ENCODE assay signal across 10 cellular contexts in the genomic region with DNA sequence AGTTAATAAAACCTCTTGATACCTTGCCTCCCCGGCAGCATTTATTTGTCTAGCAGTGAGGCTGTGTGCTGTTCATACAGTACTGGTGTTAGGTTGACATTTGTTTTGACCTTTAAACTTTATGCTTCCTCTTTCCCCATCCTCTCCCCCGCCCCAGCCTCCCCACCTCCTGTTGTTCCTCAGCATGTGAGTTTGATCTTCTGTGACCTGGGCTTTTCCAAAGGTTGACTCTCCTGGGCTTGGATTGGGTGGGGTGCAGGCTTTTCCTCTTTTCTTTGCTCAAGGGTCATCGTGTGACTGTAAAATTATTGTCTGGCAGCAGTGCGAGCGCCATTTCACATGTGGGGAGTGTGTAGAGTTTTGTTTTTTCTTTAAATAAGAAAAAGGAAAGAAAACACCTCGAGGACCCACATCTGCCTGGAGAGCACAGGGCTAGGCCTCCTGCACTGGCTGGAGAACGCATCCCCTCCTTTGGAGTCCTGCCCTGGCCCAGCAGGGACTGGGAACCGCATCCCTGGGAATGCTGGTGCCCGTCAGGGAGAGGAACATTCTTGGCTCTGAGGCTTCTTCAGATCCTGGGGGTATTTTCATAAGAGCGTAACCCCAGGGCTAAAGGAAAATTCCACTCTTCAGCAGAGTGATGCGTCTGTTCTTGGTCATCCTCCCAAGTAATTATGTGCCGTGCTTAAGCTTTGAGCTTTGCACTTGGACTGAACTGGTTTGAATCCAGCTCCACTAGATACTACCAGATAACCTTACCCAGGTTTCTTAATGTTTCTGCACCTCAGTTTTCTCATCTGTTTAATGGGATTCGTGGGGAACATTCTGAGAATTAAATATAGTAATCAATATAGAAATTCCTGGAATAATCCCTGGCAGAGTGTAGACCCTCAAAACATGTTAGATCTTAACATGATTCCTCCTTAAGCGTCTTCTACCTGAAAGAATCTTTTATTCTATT.
DNase-seq lines count a peak whose midpoint lies in the region; ATAC-seq, FAIRE-seq and TF ChIP-seq lines count a peak whose summit lies in the region.
"Had no signal": no experiment of that assay in that cellular context is flagged by ENCODE, and none has a peak within 500 bp of the region (broad histone marks: within the 10 kb centered on the region; RNA-seq: fewer than 3 reads in every experiment).

No MANE protein-coding gene starts in this region.

- intact Hi-C loops in OCI-LY7 (cut with micrococcal nuclease; ENCODE audit: unreplicated experiment) = no loop called here

- no peak for FAIRE-seq in A549 (lab: Jason Lieb, UNC)

- peak overlapping the region; percentile 57 for H3K4me2 ChIP-seq in A549
- H3K4me2 ChIP-seq in OCI-LY7 (ENCODE audit: low read length) = no peak overlapping the region

- no peaks in the 10 kb centered on the region for H3K27me3 Mint-ChIP-seq in neural crest cell (ENCODE audit: low read depth)
- H3K27me3 Mint-ChIP-seq in activated CD8-positive, alpha-beta T cell treated with anti-CD3 and anti-CD28 coated beads, Interleukin-2, amount 10 ng/mL, durations not matched to agents 7 days and 5 days (ENCODE audit: low read depth) = peaks cover 17% of the 10 kb centered on the region

- no peaks in the 10 kb centered on the region for H4K20me1 ChIP-seq in OCI-LY7 (ENCODE audit: insufficient read depth, low read length)

- no peak overlapping the region for H2AFZ ChIP-seq in OCI-LY7 (ENCODE audit: low read length)

- peaks cover 43% of the 10 kb centered on the region for H3K4me1 Mint-ChIP-seq in neural crest cell
- peaks cover 2% of the 10 kb centered on the region for H3K4me1 Mint-ChIP-seq in activated CD8-positive, alpha-beta T cell treated with anti-CD3 and anti-CD28 coated beads, Interleukin-2, amount 10 ng/mL, durations not matched to agents 7 days and 5 days (ENCODE audit: low read depth)

- H3K36me3 ChIP-seq in OCI-LY7 (ENCODE audit: insufficient read depth, low read length) = no peaks in the 10 kb centered on the region

- H3K27ac ChIP-seq in A549 = peak overlapping the region; percentile 45 to 58; a peak in 5 of 6 replicates
- no peak overlapping the region for H3K27ac ChIP-seq in OCI-LY7 (ENCODE audit: low read depth, low read length, poor library complexity, severe bottlenecking)
- H3K27ac ChIP-seq: foreskin keratinocyte had no signal

- POLR2A ChIA-PET in A549 (lab: Yijun Ruan, JAX) (no interaction called here), OCI-LY7 (lab: Charles Lee) (interaction anchor here (0.8 kb wide), 1 partner anchor 25 kb away, joined by 3 read pairs; no protein-coding TSS in a partner anchor)
- POLR2A ChIA-PET in activated CD8-positive, alpha-beta T cell treated with anti-CD3 and anti-CD28 coated beads, Interleukin-2, amount 10 ng/mL, durations not matched to agents 7 days and 5 days (lab: Charles Lee) = no interaction called here

- no peak for TF ChIP-seq EP300 in A549 (IDR thresholded peaks at IDR 0.05)

- no peaks in the 10 kb centered on the region for H3K79me2 ChIP-seq in OCI-LY7 (ENCODE audit: insufficient read depth, low read depth, low read length)

- ATAC-seq in A549 (peak; percentile 30 to 75; a peak in 4 of 6 replicates), HG03571 (IDR thresholded peaks at IDR 0.05; ENCODE audit: unreplicated experiment) (no peak), GM18502 (IDR thresholded peaks at IDR 0.05; ENCODE audit: poor library complexity, unreplicated experiment) (no peak)
- ATAC-seq in activated CD8-positive, alpha-beta T cell treated with anti-CD3 and anti-CD28 coated beads, Interleukin-2, amount 10 ng/mL, durations not matched to agents 7 days and 5 days = no peak
- ATAC-seq: foreskin keratinocyte had no signal

- H3K9me3 ChIP-seq in A549 = no peaks in the 10 kb centered on the region
- no peaks in the 10 kb centered on the region for H3K9me3 ChIP-seq in OCI-LY7 (ENCODE audit: low read length)

- peaks cover 14% of the 10 kb centered on the region for H3K4me1 ChIP-seq in A549
- H3K4me1 ChIP-seq in OCI-LY7 (ENCODE audit: insufficient read depth, low read length, poor library complexity, severe bottlenecking) = no peaks in the 10 kb centered on the region
- H3K4me1 ChIP-seq: foreskin keratinocyte had no signal

- H3K4me3 ChIP-seq in A549 = no peak overlapping the region
- H3K4me3 ChIP-seq in fibroblast of mammary gland (ENCODE audit: control insufficient read depth, low read depth, low read length) = no peak overlapping the region
- H3K4me3 ChIP-seq in OCI-LY7 (ENCODE audit: low read depth, low read length, poor library complexity, severe bottlenecking) = no peak overlapping the region

- H3K9me2 ChIP-seq in OCI-LY7 (ENCODE audit: insufficient read depth, low read length) = no peaks in the 10 kb centered on the region

- H3K36me3 Mint-ChIP-seq in neural crest cell (ENCODE audit: low read depth) = peaks cover 5% of the 10 kb centered on the region
- H3K36me3 Mint-ChIP-seq in activated CD8-positive, alpha-beta T cell treated with anti-CD3 and anti-CD28 coated beads, Interleukin-2, amount 10 ng/mL, durations not matched to agents 7 days and 5 days (ENCODE audit: low read depth) = no peaks in the 10 kb centered on the region

- DNase-seq in A549 (ENCODE audit: low read depth in 1 of 2, low spot score in 1 of 2) (peak in 1 of 2 experiments; percentile 37), NCI-H2196 treated with DMSO at 0.1 percent for 48 hours (lab: John Stamatoyannopoulos, UW; ENCODE audit: unreplicated experiment) (peak; percentile 15), fibroblast of mammary gland (ENCODE audit: low read depth) (peak; percentile 24), neural crest cell (ENCODE audit: low read depth, low spot score) (no peak), OCI-LY7 (ENCODE audit: low spot score) (no peak)
- no peak for DNase-seq in activated CD8-positive, alpha-beta T cell treated with anti-CD3 and anti-CD28 coated beads, Interleukin-2, amount 10 ng/mL, durations not matched to agents 7 days and 5 days
- DNase-seq: activated CD4-positive, alpha-beta T cell treated with anti-CD3 and anti-CD28 coated beads for 48 hours; foreskin keratinocyte had no signal

- no peaks in the 10 kb centered on the region for H3K9me3 Mint-ChIP-seq in neural crest cell
- no peaks in the 10 kb centered on the region for H3K9me3 Mint-ChIP-seq in activated CD8-positive, alpha-beta T cell treated with anti-CD3 and anti-CD28 coated beads, Interleukin-2, amount 10 ng/mL, durations not matched to agents 7 days and 5 days (ENCODE audit: insufficient read depth)

- H3K4me3 Mint-ChIP-seq in neural crest cell = peak overlapping the region; percentile 26
- H3K4me3 Mint-ChIP-seq in activated CD8-positive, alpha-beta T cell treated with anti-CD3 and anti-CD28 coated beads, Interleukin-2, amount 10 ng/mL, durations not matched to agents 7 days and 5 days = no peak overlapping the region

- no TSS peak for BruUV-seq in OCI-LY7 (replicated peaks; lab: Mats Ljungman, UMichigan)

- TF ChIP-seq POLR2A in A549 (IDR thresholded peaks at IDR 0.05; ENCODE audit: low read length) = no peak

- TF ChIP-seq CTCF in A549 (IDR thresholded peaks at IDR 0.05) (no peak), fibroblast of mammary gland (conservative IDR thresholded peaks at IDR 0.05; ENCODE audit: control insufficient read depth, insufficient read depth, low read depth, low read length) (no peak), neural crest cell (conservative IDR thresholded peaks at IDR 0.05) (no peak), OCI-LY7 (conservative IDR thresholded peaks at IDR 0.05; ENCODE audit: low read length) (no peak)

- peak overlapping the region; percentile 90 for H3K27ac Mint-ChIP-seq in neural crest cell (ENCODE audit: unreplicated experiment)
- no peak overlapping the region for H3K27ac Mint-ChIP-seq in activated CD8-positive, alpha-beta T cell treated with anti-CD3 and anti-CD28 coated beads, Interleukin-2, amount 10 ng/mL, durations not matched to agents 7 days and 5 days

- TF ChIP-seq RAD21 in A549 (conservative IDR thresholded peaks at IDR 0.05 in 1 of 2, IDR thresholded peaks at IDR 0.05 in 1 of 2) = no peak

- CTCF ChIA-PET in A549 (lab: Yijun Ruan, JAX) = no interaction called here
- CTCF ChIA-PET in activated CD8-positive, alpha-beta T cell treated with anti-CD3 and anti-CD28 coated beads, Interleukin-2, amount 10 ng/mL, durations not matched to agents 7 days and 5 days (lab: Charles Lee) = no interaction called here
- CTCF ChIA-PET in OCI-LY7 (lab: Charles Lee; ENCODE audit: unreplicated experiment) = no interaction called here

- WGBS in A549 (ENCODE audit: missing lambda C conversion rate) = 32% methylated on average over 11 of the region's 14 CpGs

TF ChIP-seq in A549, 52 proteins besides CTCF, POLR2A, EP300 and RAD21:
- no peak for TF ChIP-seq JUN (IDR thresholded peaks at IDR 0.05)
- TF ChIP-seq FOSL2 (IDR thresholded peaks at IDR 0.05) = no peak
- TF ChIP-seq FOSL2 (CRISPR knock-in tag; IDR thresholded peaks at IDR 0.05) = no peak
- TF ChIP-seq, protein P1, sequence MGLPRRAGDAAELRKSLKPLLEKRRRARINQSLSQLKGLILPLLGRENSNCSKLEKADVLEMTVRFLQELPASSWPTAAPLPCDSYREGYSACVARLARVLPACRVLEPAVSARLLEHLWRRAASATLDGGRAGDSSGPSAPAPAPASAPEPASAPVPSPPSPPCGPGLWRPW (IDR thresholded peaks at IDR 0.05) = no peak
- TF ChIP-seq HOXB13 (CRISPR knock-in tag; IDR thresholded peaks at IDR 0.05; ENCODE audit: low read depth) = no peak
- no peak for TF ChIP-seq FOXS1 (CRISPR knock-in tag; IDR thresholded peaks at IDR 0.05)
- TF ChIP-seq TP53 (CRISPR knock-in tag; IDR thresholded peaks at IDR 0.05) = no peak
- TF ChIP-seq PHF8 (IDR thresholded peaks at IDR 0.05; ENCODE audit: borderline replicate concordance, low read depth) = no peak
- no peak for TF ChIP-seq ESRRA (IDR thresholded peaks at IDR 0.05; ENCODE audit: borderline replicate concordance, low read length)
- no peak for TF ChIP-seq EHF (CRISPR knock-in tag; IDR thresholded peaks at IDR 0.05)
- TF ChIP-seq CBX8 (IDR thresholded peaks at IDR 0.05) = no peak

Comparison
In these comparisons a context has a peak if more than half of its experiments do, and no peak if none do; other contexts are left out.
1. ATAC-seq: peak in A549 (2 of 2); none in activated CD8-positive, alpha-beta T cell treated with anti-CD3 and anti-CD28 coated beads, Interleukin-2, amount 10 ng/mL, durations not matched to agents 7 days and 5 days (single experiment), HG03571 (single experiment) and GM18502 (single experiment).
2. DNase-seq: peak in NCI-H2196 treated with DMSO at 0.1 percent for 48 hours (single experiment) and fibroblast of mammary gland (single experiment); none in neural crest cell (single experiment), activated CD8-positive, alpha-beta T cell treated with anti-CD3 and anti-CD28 coated beads, Interleukin-2, amount 10 ng/mL, durations not matched to agents 7 days and 5 days (single experiment) and OCI-LY7 (single experiment).